Comparison of ENCODE assay signal across 2 cellular contexts in the genomic region with DNA sequence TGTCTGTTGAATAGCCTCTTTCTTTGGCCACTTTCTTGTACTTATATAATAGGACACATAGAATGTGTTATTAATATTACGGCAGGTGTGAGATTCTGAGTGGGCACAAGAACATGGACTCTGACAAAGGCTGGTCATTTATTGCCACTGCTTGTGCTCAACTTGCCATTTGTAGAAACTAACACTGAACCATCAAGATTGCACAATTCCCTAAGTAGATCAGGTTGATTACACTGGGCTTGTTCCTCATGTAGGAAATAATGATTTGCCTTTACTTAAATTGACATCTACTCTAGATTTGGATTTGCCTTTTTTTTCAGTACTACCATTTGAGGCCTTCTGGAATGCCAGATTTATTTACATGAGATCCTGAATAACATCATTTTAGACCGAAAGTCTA.
TF ChIP-seq lines count a peak whose summit lies in the region.

No MANE protein-coding gene starts in this region.

TF ChIP-seq in HepG2, 621 proteins besides CTCF, POLR2A, EP300 and RAD21:
- no peak for TF ChIP-seq MAFF (IDR thresholded peaks at IDR 0.05; ENCODE audit: low read depth, low read length)
- peak; percentile 69; the same call in 1 of the 2 replicates for TF ChIP-seq CEBPB (IDR thresholded peaks at IDR 0.05; ENCODE audit: borderline replicate concordance, low read depth, low read length)

TF ChIP-seq in K562, 482 proteins besides CTCF, POLR2A, EP300 and RAD21:
- TF ChIP-seq ZNF282 (CRISPR knock-in tag; IDR thresholded peaks at IDR 0.05) (no peak), CEBPB (tag; IDR thresholded peaks at IDR 0.05) (peak; percentile 48; the same call in 1 of the 2 replicates), HOXB6 (CRISPR knock-in tag; IDR thresholded peaks at IDR 0.05; ENCODE audit: borderline replicate concordance) (no peak), ZNF76 (CRISPR knock-in tag; IDR thresholded peaks at IDR 0.05; ENCODE audit: borderline replicate concordance) (no peak)
